12 cellular contexts compared by ENCODE assay signal in genomic region chr2:237431372-237431771, GRCh38. TPM values are rescaled to one million over a fixed set of nuclear protein-coding genes. Genes with fewer than 3 reads are reported as not detected.
DNase-seq lines count a peak whose midpoint lies in the region; ATAC-seq, FAIRE-seq and TF ChIP-seq lines count a peak whose summit lies in the region.
"Had no signal": no experiment of that assay in that cellular context is flagged by ENCODE, and none has a peak within 500 bp of the region (broad histone marks: within the 10 kb centered on the region; RNA-seq: fewer than 3 reads in every experiment).

No MANE protein-coding gene starts in this region.

- H3K79me1 ChIP-seq in mesenchymal stem cell (replicated peaks; ENCODE audit: low read length, poor library complexity, severe bottlenecking), result no peaks in the 10 kb centered on the region

- H3K36me3 ChIP-seq in CD8-positive, alpha-beta T cell (ENCODE audit: insufficient read depth, low read length), result no peaks in the 10 kb centered on the region
- no peaks in the 10 kb centered on the region for H3K36me3 ChIP-seq in adipocyte (ENCODE audit: control insufficient read depth, insufficient read depth, low read length, severe bottlenecking)
- no peaks in the 10 kb centered on the region for H3K36me3 ChIP-seq in mesenchymal stem cell (ENCODE audit: control insufficient read depth in 1 of 2, insufficient read depth in 2 of 2, low read depth in 1 of 2, low read length in 2 of 2)
- H3K36me3 ChIP-seq: left ventricle myocardium inferior, pancreas had no signal

- no peak overlapping the region for H2BK5ac ChIP-seq in mesenchymal stem cell (ENCODE audit: low read depth, low read length, poor library complexity, severe bottlenecking)

- H2BK15ac ChIP-seq in mesenchymal stem cell (ENCODE audit: low read depth, poor library complexity, severe bottlenecking), result no peak overlapping the region

- H4K91ac ChIP-seq in mesenchymal stem cell (ENCODE audit: low read length), result no peak overlapping the region

- no peak for ATAC-seq in CD8-positive, alpha-beta T cell
- ATAC-seq in HG02885 (IDR thresholded peaks at IDR 0.05; ENCODE audit: poor library complexity, unreplicated experiment), result no peak
- no peak for ATAC-seq in HG02981 (IDR thresholded peaks at IDR 0.05; ENCODE audit: unreplicated experiment)
- ATAC-seq: pancreas had no signal

- DNase-seq in CD8-positive, alpha-beta T cell, result no peak
- DNase-seq in HFFc6 (peak; percentile 92), adipocyte (ENCODE audit: low read depth) (peak; percentile 28), mesenchymal stem cell (peak; percentile 78), H54 (ENCODE audit: insufficient read length, low spot score) (no peak), SHP77 treated with DMSO at 0.1 percent for 48 hours (lab: John Stamatoyannopoulos, UW) (no peak)
- DNase-seq: left ventricle myocardium inferior, NCI-H1105 treated with DMSO at 0.1 percent for 48 hours, NCI-H524, pancreas had no signal

- no peak overlapping the region for H2BK12ac ChIP-seq in mesenchymal stem cell (ENCODE audit: low read length in 2 of 2)

- no peak overlapping the region for H2AFZ ChIP-seq in mesenchymal stem cell (ENCODE audit: low read depth, low read length)

- TF ChIP-seq POLR2A in H54 (IDR thresholded peaks at IDR 0.05; ENCODE audit: low read depth, low read length), result no peak

- no peak overlapping the region for H4K8ac ChIP-seq in mesenchymal stem cell (ENCODE audit: low read length)

- no peak for FAIRE-seq in H54 (lab: Jason Lieb, UNC)
- FAIRE-seq: pancreas had no signal

- H3K23ac ChIP-seq in mesenchymal stem cell (ENCODE audit: low read length in 2 of 2), result no peak overlapping the region

- no peak overlapping the region for H3K9ac ChIP-seq in adipocyte (ENCODE audit: low read length)
- H3K9ac ChIP-seq in mesenchymal stem cell (ENCODE audit: low read length), result peak overlapping the region; percentile 7

- no peaks in the 10 kb centered on the region for H3K27me3 ChIP-seq in CD8-positive, alpha-beta T cell (ENCODE audit: insufficient read depth, low read length)
- H3K27me3 ChIP-seq in adipocyte (replicated peaks; ENCODE audit: control insufficient read depth, insufficient read depth, low read length), result no peaks in the 10 kb centered on the region
- no peaks in the 10 kb centered on the region for H3K27me3 ChIP-seq in mesenchymal stem cell (ENCODE audit: control insufficient read depth in 1 of 2, insufficient read depth in 1 of 2, low read length in 2 of 2)
- H3K27me3 ChIP-seq: pancreas had no signal

- no peak overlapping the region for H2AK5ac ChIP-seq in mesenchymal stem cell (ENCODE audit: low read length, severe bottlenecking)

- H3K9me3 ChIP-seq in CD8-positive, alpha-beta T cell (ENCODE audit: low read length), result no peaks in the 10 kb centered on the region
- H3K9me3 ChIP-seq in adipocyte (ENCODE audit: control insufficient read depth, low read length), result no peaks in the 10 kb centered on the region
- no peaks in the 10 kb centered on the region for H3K9me3 ChIP-seq in mesenchymal stem cell (ENCODE audit: control insufficient read depth, low read length)
- H3K9me3 ChIP-seq: left ventricle myocardium inferior, pancreas had no signal

- POLR2A ChIA-PET in CD8-positive, alpha-beta T cell (lab: Charles Lee), result interaction anchor here (1.0 kb wide), 1 partner anchor 10 kb away, joined by 3 read pairs; no protein-coding TSS in a partner anchor

- CTCF ChIA-PET in CD8-positive, alpha-beta T cell (lab: Charles Lee), result interaction anchor here (4.2 to 10.8 kb wide), 3 partner anchors 11 to 44 kb away, joined by 24 to 136 read pairs (median 52); no protein-coding TSS in a partner anchor

- no peaks in the 10 kb centered on the region for H3K9me3 Mint-ChIP-seq in CD8-positive, alpha-beta T cell
- H3K9me3 Mint-ChIP-seq in HFFc6, result no peaks in the 10 kb centered on the region

- H3K18ac ChIP-seq in mesenchymal stem cell (ENCODE audit: low read depth in 1 of 2, low read length in 2 of 2), result no peak overlapping the region

- no peak overlapping the region for H3K27ac ChIP-seq in CD8-positive, alpha-beta T cell (ENCODE audit: low read depth, low read length)
- no peak overlapping the region for H3K27ac ChIP-seq in mesenchymal stem cell (ENCODE audit: low read length, poor library complexity, severe bottlenecking)
- H3K27ac ChIP-seq: left ventricle myocardium inferior, pancreas had no signal

- H3K36me3 Mint-ChIP-seq in CD8-positive, alpha-beta T cell, result no peaks in the 10 kb centered on the region
- H3K36me3 Mint-ChIP-seq in HFFc6 (ENCODE audit: low read depth), result peaks cover 8% of the 10 kb centered on the region

- H3K14ac ChIP-seq in mesenchymal stem cell (ENCODE audit: low read length in 2 of 2), result no peak overlapping the region

- H3K27ac Mint-ChIP-seq in CD8-positive, alpha-beta T cell, result peak overlapping the region; percentile 96
- H3K27ac Mint-ChIP-seq in HFFc6, result peak overlapping the region; percentile 100

- no peak overlapping the region for H3K4ac ChIP-seq in mesenchymal stem cell (ENCODE audit: low read depth in 1 of 2, low read length in 2 of 2)

- no peaks in the 10 kb centered on the region for H3K27me3 Mint-ChIP-seq in CD8-positive, alpha-beta T cell (ENCODE audit: low read depth)
- no peaks in the 10 kb centered on the region; the same call in 1 of the 2 replicates for H3K27me3 Mint-ChIP-seq in HFFc6 (ENCODE audit: insufficient read depth)

- intact Hi-C loops in CD8-positive, alpha-beta T cell (cut with DNase I, micrococcal nuclease), result loop anchor here (5.0 to 10.0 kb wide), 3 partner anchors 243 to 856 kb away; partner anchors contain the start of genes COPS8 (in 1 of the 2) and PER2 (in 1 of the 2)

- H3K4me1 Mint-ChIP-seq in CD8-positive, alpha-beta T cell (ENCODE audit: low read depth), result peaks cover 96% of the 10 kb centered on the region
- peaks cover 84% of the 10 kb centered on the region for H3K4me1 Mint-ChIP-seq in HFFc6 (ENCODE audit: low read depth)

- TF ChIP-seq CTCF in CD8-positive, alpha-beta T cell (IDR thresholded peaks at IDR 0.05), result no peak
- TF ChIP-seq CTCF in HFFc6 (IDR thresholded peaks at IDR 0.05), result peak; percentile 29

- H3K4me1 ChIP-seq in CD8-positive, alpha-beta T cell (ENCODE audit: insufficient read depth, low read length), result peaks cover 90% of the 10 kb centered on the region
- H3K4me1 ChIP-seq in adipocyte (ENCODE audit: control insufficient read depth, insufficient read depth, low read length) (peaks cover 42% of the 10 kb centered on the region), mesenchymal stem cell (ENCODE audit: control insufficient read depth, insufficient read depth, low read depth, low read length) (peaks cover 36% of the 10 kb centered on the region)

- H3K4me3 Mint-ChIP-seq in CD8-positive, alpha-beta T cell, result no peak overlapping the region
- peak overlapping the region; percentile 81 for H3K4me3 Mint-ChIP-seq in HFFc6

- no CpG with 5 or more reads among the region's 1 CpG for WGBS in mesenchymal stem cell

- H3K4me3 ChIP-seq in CD8-positive, alpha-beta T cell (ENCODE audit: low read depth, low read length), result no peak overlapping the region
- H3K4me3 ChIP-seq in adipocyte (ENCODE audit: low read length) (no peak overlapping the region), mesenchymal stem cell (ENCODE audit: insufficient read depth in 1 of 2, low read depth in 1 of 2, low read length in 2 of 2) (no peak overlapping the region)
- H3K4me3 ChIP-seq: left ventricle myocardium inferior, pancreas had no signal

- no peak overlapping the region for H3K4me2 ChIP-seq in mesenchymal stem cell (ENCODE audit: low read length, poor library complexity, severe bottlenecking)

- H2BK120ac ChIP-seq in mesenchymal stem cell (ENCODE audit: low read depth, low read length), result no peak overlapping the region

RNA-seq across cellular contexts. Expression of gene COL6A3, which starts 17.4 kb away (rescaled TPM):
- 1 to 10 TPM; 1.7 TPM for total RNA-seq in CD8-positive, alpha-beta T cell
- total RNA-seq in HFFc6 (2021; fragmentation: NEBNext Ultra II Directional; extraction: Animal tissue kit (Norgen Biotek cat#: 25700)), result 100 to 1,000 TPM; 409 to 759 (median 458) TPM
- polyA plus RNA-seq in mesenchymal stem cell (2013, experiment 1 of 2), result 173 TPM
- polyA plus RNA-seq in mesenchymal stem cell (2013, experiment 2 of 2), result 153 TPM

RNA-seq across cellular contexts. Expression of gene MLPH, which starts 55.7 kb away (rescaled TPM):
- not detected for total RNA-seq in CD8-positive, alpha-beta T cell
- 10 to 100 TPM; 32.0 to 44.1 (median 41.0) TPM for total RNA-seq in HFFc6 (2021; fragmentation: NEBNext Ultra II Directional; extraction: Animal tissue kit (Norgen Biotek cat#: 25700))
- 93.7 TPM for polyA plus RNA-seq in mesenchymal stem cell (2013, experiment 1 of 2)
- polyA plus RNA-seq in mesenchymal stem cell (2013, experiment 2 of 2), result 85.6 TPM

Comparison
In these comparisons a context has a peak if more than half of its experiments do, and no peak if none do; other contexts are left out.
1. DNase-seq: peak in HFFc6 (single experiment), adipocyte (single experiment) and mesenchymal stem cell (single experiment); none in CD8-positive, alpha-beta T cell (0 of 7), H54 (single experiment) and SHP77 treated with DMSO at 0.1 percent for 48 hours (single experiment).
2. RNA of gene COL6A3, which starts 17.4 kb away (total RNA-seq): 409 to 759 TPM in HFFc6; 1.7 TPM in CD8-positive, alpha-beta T cell; every median in the first group is over 100 times any median in the second.
3. RNA of gene MLPH, which starts 55.7 kb away (total RNA-seq): 32.0 to 44.1 TPM in HFFc6; not detected in CD8-positive, alpha-beta T cell; every median in the first group is over 10 times any median in the second.